ENCODE assay signal across 16 cellular contexts in genomic region chr5:135116146-135116545, GRCh38.
A peak's percentile ranks its signal among the peaks of the same experiment; 100 is the strongest.
DNase-seq lines count a peak whose midpoint lies in the region; ATAC-seq and TF ChIP-seq lines count a peak whose summit lies in the region.
"Had no signal": no experiment of that assay in that cellular context is flagged by ENCODE, and none has a peak within 500 bp of the region (broad histone marks: within the 10 kb centered on the region; RNA-seq: fewer than 3 reads in every experiment).

No MANE protein-coding gene starts in this region.

- TF ChIP-seq POLR2A in transverse colon (IDR thresholded peaks at IDR 0.05) = no peak

- no peak overlapping the region for H3K4me3 Mint-ChIP-seq in stimulated activated memory B cell treated with anti-CD40 and anti-IgM and Interleukin-4, amounts not matched to agents 10 μg/mL and 1 μg/mL and 100 μg/mL, for 72 hours
- H3K4me3 Mint-ChIP-seq: activated CD8-positive, alpha-beta T cell treated with anti-CD3 and anti-CD28 coated beads, Interleukin-2, amount 10 ng/mL, durations not matched to agents 7 days and 5 days; activated T-helper 17 cell treated with anti-CD3 and anti-CD28 coated beads, Interleukin-2, amount 50 U/mL, for 72 hours; CD4-positive, alpha-beta T cell; stimulated activated naive B cell treated with anti-CD40 and anti-IgM and Interleukin-4, amounts not matched to agents 10 μg/mL and 1 μg/mL and 100 μg/mL, for 72 hours had no signal

- H3K9me3 ChIP-seq in left lung (no peaks in the 10 kb centered on the region), transverse colon (no peaks in the 10 kb centered on the region)
- H3K9me3 ChIP-seq: A549 had no signal

- H3K27me3 ChIP-seq in left lung = peaks cover 0 to 8% of the 10 kb centered on the region in 2 donors
- H3K27me3 ChIP-seq in transverse colon = no peaks in the 10 kb centered on the region

- H3K4me3 ChIP-seq in epithelial cell of esophagus (ENCODE audit: low read length) (no peak overlapping the region), left lung (no peak overlapping the region), transverse colon (no peak overlapping the region)
- H3K4me3 ChIP-seq: A549 had no signal

- TF ChIP-seq CTCF in epithelial cell of esophagus (IDR thresholded peaks at IDR 0.05; ENCODE audit: insufficient read depth, low read depth, low read length, missing control alignments) (no peak), left lung (IDR thresholded peaks at IDR 0.05) (no peak), transverse colon (IDR thresholded peaks at IDR 0.05) (no peak)

- H3K9me3 Mint-ChIP-seq in stimulated activated memory B cell treated with anti-CD40 and anti-IgM and Interleukin-4, amounts not matched to agents 10 μg/mL and 1 μg/mL and 100 μg/mL, for 72 hours = no peaks in the 10 kb centered on the region
- H3K9me3 Mint-ChIP-seq: activated T-helper 17 cell treated with anti-CD3 and anti-CD28 coated beads, Interleukin-2, amount 50 U/mL, for 72 hours; CD4-positive, alpha-beta T cell; stimulated activated naive B cell treated with anti-CD40 and anti-IgM and Interleukin-4, amounts not matched to agents 10 μg/mL and 1 μg/mL and 100 μg/mL, for 72 hours had no signal

- WGBS in transverse colon (ENCODE audit: low coverage in 1 of 2), 2 donors = 74% methylated on average over 6 of the region's 6 CpGs; no CpG with 5 or more reads in 1 of the 2 donors

- no peak overlapping the region for H3K27ac Mint-ChIP-seq in stimulated activated memory B cell treated with anti-CD40 and anti-IgM and Interleukin-4, amounts not matched to agents 10 μg/mL and 1 μg/mL and 100 μg/mL, for 72 hours
- H3K27ac Mint-ChIP-seq: activated CD8-positive, alpha-beta T cell treated with anti-CD3 and anti-CD28 coated beads, Interleukin-2, amount 10 ng/mL, durations not matched to agents 7 days and 5 days; activated T-helper 17 cell treated with anti-CD3 and anti-CD28 coated beads, Interleukin-2, amount 50 U/mL, for 72 hours; CD4-positive, alpha-beta T cell; stimulated activated naive B cell treated with anti-CD40 and anti-IgM and Interleukin-4, amounts not matched to agents 10 μg/mL and 1 μg/mL and 100 μg/mL, for 72 hours had no signal

- DNase-seq in SIG-M5 treated with dmso at 0.1 percent for 504 hours (lab: John Stamatoyannopoulos, UW; ENCODE audit: unreplicated experiment) (peak; percentile 69), SIG-M5 (lab: John Stamatoyannopoulos, UW) (no peak), epithelial cell of esophagus (ENCODE audit: low read depth) (peak; percentile 68), left lung (peak in 1 of 2 donors; percentile 73), transverse colon (no peak), HUDEP-2 (lab: John Stamatoyannopoulos, UW; ENCODE audit: unreplicated experiment in 76 of 76) (no peak)
- DNase-seq: activated CD8-positive, alpha-beta T cell treated with anti-CD3 and anti-CD28 coated beads, Interleukin-2, amount 10 ng/mL, durations not matched to agents 7 days and 5 days; CD4-positive, alpha-beta T cell; NCI-H1436; NCI-H226; stimulated activated naive B cell treated with anti-CD40 and anti-IgM and Interleukin-4, amounts not matched to agents 10 μg/mL and 1 μg/mL and 100 μg/mL, for 72 hours had no signal

- intact Hi-C loops in left lung (cut with DNase I) = no loop called here
- intact Hi-C loops in transverse colon (cut with DNase I; ENCODE audit: low total_unique reads) = no loop called here

- peaks cover 9% of the 10 kb centered on the region for H3K27me3 Mint-ChIP-seq in stimulated activated memory B cell treated with anti-CD40 and anti-IgM and Interleukin-4, amounts not matched to agents 10 μg/mL and 1 μg/mL and 100 μg/mL, for 72 hours
- H3K27me3 Mint-ChIP-seq: CD4-positive, alpha-beta T cell had no signal

- ATAC-seq in left lung = peak; percentile 79
- no peak for ATAC-seq in stimulated activated memory B cell treated with anti-CD40 and anti-IgM and Interleukin-4, amounts not matched to agents 10 μg/mL and 1 μg/mL and 100 μg/mL, for 72 hours
- no peak for ATAC-seq in GM18502 (IDR thresholded peaks at IDR 0.05; ENCODE audit: poor library complexity, unreplicated experiment)
- ATAC-seq: A549; activated CD8-positive, alpha-beta T cell treated with anti-CD3 and anti-CD28 coated beads, Interleukin-2, amount 10 ng/mL, durations not matched to agents 7 days and 5 days; activated T-helper 17 cell treated with anti-CD3 and anti-CD28 coated beads, Interleukin-2, amount 50 U/mL, for 72 hours had no signal

- H3K4me1 Mint-ChIP-seq in stimulated activated memory B cell treated with anti-CD40 and anti-IgM and Interleukin-4, amounts not matched to agents 10 μg/mL and 1 μg/mL and 100 μg/mL, for 72 hours = no peaks in the 10 kb centered on the region
- H3K4me1 Mint-ChIP-seq: activated T-helper 17 cell treated with anti-CD3 and anti-CD28 coated beads, Interleukin-2, amount 50 U/mL, for 72 hours; stimulated activated naive B cell treated with anti-CD40 and anti-IgM and Interleukin-4, amounts not matched to agents 10 μg/mL and 1 μg/mL and 100 μg/mL, for 72 hours had no signal

- H3K27ac ChIP-seq in left lung = peak overlapping the region in 1 of 2 donors; percentile 60
- H3K27ac ChIP-seq in transverse colon = peak overlapping the region; percentile 26 to 51 (median 34)
- H3K27ac ChIP-seq: A549, VCaP had no signal

- H3K4me1 ChIP-seq in left lung (no peaks in the 10 kb centered on the region), transverse colon (no peaks in the 10 kb centered on the region)

- H3K36me3 ChIP-seq in left lung (no peaks in the 10 kb centered on the region), transverse colon (no peaks in the 10 kb centered on the region)

- H3K36me3 Mint-ChIP-seq in stimulated activated memory B cell treated with anti-CD40 and anti-IgM and Interleukin-4, amounts not matched to agents 10 μg/mL and 1 μg/mL and 100 μg/mL, for 72 hours = no peaks in the 10 kb centered on the region
- H3K36me3 Mint-ChIP-seq: stimulated activated naive B cell treated with anti-CD40 and anti-IgM and Interleukin-4, amounts not matched to agents 10 μg/mL and 1 μg/mL and 100 μg/mL, for 72 hours had no signal

- in situ Hi-C loops in transverse colon (cut with MboI; ENCODE audit: low pct_ligation_motif_present in 1 of 4, low pct_unique_long_range_greater_than_20kb in 1 of 4, low sequenced_read_pairs in 3 of 4) = no loop called here

- no peak for TF ChIP-seq EP300 in transverse colon (IDR thresholded peaks at IDR 0.05; ENCODE audit: low read depth)

Comparison
In these comparisons a context has a peak if more than half of its experiments do, and no peak if none do; other contexts are left out.
1. DNase-seq: peak in SIG-M5 treated with dmso at 0.1 percent for 504 hours (single experiment) and epithelial cell of esophagus (single experiment); none in SIG-M5 (single experiment), transverse colon (single experiment) and HUDEP-2 (0 of 76).